1 cellular context compared by ENCODE assay signal in the genomic region with DNA sequence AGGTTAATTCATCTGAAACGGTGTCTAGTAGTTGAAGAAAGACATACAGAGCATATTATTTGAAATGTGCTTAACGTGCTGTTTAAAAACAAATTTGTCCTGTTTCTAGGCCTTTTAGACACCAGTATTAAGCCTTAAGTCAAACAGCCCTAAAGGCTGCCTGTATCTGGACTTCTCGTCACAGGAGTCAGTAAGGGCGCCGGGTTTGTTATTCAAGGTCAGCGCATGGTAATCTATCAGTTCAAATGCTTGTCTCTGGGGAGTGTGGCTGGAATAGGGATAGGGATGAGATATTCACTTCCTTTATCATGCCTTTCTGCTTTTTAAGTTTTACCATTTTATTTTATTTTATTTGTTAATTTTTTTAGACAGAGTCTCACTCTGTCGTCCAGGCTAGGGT.
TF ChIP-seq lines count a peak whose summit lies in the region.

No MANE protein-coding gene starts in this region.

TF ChIP-seq in GM23338, 12 proteins besides CTCF, POLR2A, EP300 and RAD21 (continued from another document):
- TF ChIP-seq, protein P1, sequence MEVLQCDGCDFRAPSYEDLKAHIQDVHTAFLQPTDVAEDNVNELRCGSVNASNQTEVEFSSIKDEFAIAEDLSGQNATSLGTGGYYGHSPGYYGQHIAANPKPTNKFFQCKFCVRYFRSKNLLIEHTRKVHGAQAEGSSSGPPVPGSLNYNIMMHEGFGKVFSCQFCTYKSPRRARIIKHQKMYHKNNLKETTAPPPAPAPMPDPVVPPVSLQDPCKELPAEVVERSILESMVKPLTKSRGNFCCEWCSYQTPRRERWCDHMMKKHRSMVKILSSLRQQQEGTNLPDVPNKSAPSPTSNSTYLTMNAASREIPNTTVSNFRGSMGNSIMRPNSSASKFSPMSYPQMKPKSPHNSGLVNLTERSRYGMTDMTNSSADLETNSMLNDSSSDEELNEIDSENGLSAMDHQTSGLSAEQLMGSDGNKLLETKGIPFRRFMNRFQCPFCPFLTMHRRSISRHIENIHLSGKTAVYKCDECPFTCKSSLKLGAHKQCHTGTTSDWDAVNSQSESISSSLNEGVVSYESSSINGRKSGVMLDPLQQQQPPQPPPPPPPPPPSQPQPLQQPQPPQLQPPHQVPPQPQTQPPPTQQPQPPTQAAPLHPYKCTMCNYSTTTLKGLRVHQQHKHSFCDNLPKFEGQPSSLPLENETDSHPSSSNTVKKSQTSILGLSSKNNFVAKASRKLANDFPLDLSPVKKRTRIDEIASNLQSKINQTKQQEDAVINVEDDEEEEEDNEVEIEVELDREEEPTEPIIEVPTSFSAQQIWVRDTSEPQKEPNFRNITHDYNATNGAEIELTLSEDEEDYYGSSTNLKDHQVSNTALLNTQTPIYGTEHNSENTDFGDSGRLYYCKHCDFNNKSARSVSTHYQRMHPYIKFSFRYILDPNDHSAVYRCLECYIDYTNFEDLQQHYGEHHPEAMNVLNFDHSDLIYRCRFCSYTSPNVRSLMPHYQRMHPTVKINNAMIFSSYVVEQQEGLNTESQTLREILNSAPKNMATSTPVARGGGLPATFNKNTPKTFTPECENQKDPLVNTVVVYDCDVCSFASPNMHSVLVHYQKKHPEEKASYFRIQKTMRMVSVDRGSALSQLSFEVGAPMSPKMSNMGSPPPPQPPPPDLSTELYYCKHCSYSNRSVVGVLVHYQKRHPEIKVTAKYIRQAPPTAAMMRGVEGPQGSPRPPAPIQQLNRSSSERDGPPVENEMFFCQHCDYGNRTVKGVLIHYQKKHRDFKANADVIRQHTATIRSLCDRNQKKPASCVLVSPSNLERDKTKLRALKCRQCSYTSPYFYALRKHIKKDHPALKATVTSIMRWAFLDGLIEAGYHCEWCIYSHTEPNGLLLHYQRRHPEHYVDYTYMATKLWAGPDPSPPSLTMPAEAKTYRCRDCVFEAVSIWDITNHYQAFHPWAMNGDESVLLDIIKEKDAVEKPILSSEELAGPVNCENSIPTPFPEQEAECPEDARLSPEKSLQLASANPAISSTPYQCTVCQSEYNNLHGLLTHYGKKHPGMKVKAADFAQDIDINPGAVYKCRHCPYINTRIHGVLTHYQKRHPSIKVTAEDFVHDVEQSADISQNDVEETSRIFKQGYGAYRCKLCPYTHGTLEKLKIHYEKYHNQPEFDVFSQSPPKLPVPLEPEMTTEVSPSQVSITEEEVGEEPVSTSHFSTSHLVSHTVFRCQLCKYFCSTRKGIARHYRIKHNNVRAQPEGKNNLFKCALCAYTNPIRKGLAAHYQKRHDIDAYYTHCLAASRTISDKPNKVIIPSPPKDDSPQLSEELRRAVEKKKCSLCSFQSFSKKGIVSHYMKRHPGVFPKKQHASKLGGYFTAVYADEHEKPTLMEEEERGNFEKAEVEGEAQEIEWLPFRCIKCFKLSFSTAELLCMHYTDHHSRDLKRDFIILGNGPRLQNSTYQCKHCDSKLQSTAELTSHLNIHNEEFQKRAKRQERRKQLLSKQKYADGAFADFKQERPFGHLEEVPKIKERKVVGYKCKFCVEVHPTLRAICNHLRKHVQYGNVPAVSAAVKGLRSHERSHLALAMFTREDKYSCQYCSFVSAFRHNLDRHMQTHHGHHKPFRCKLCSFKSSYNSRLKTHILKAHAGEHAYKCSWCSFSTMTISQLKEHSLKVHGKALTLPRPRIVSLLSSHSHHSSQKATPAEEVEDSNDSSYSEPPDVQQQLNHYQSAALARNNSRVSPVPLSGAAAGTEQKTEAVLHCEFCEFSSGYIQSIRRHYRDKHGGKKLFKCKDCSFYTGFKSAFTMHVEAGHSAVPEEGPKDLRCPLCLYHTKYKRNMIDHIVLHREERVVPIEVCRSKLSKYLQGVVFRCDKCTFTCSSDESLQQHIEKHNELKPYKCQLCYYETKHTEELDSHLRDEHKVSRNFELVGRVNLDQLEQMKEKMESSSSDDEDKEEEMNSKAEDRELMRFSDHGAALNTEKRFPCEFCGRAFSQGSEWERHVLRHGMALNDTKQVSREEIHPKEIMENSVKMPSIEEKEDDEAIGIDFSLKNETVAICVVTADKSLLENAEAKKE (CRISPR knock-in tag; IDR thresholded peaks at IDR 0.05) = no peak
- TF ChIP-seq POLR2AphosphoS5 (IDR thresholded peaks at IDR 0.05; ENCODE audit: low read depth) = no peak
